Comparison of ENCODE assay signal across 35 cellular contexts in the genomic region with DNA sequence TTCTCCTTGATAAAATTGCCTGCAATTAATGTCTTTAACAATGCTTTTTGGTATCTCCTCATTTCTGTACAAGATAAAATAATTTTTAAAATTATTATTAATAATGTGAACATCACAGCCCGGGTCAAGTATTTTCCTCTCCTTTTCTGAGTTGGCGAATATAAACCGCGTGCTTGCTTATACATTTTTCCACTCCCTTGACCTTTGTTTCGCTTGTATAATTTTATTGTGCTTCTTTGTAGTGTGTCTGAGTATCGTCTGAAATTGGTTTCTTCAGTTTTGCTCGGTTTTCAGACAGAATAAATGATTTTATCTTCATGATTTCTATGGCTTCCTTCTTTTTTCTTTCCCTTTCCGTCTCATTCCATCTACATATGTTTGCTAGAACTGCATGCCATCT.
"Had no signal": no experiment of that assay in that cellular context is flagged by ENCODE, and none has a peak within 500 bp of the region (broad histone marks: within the 10 kb centered on the region; RNA-seq: fewer than 3 reads in every experiment).

No MANE protein-coding gene starts in this region.

- FAIRE-seq: astrocyte, bronchial epithelial cell had no signal

- DNase-seq: activated effector memory CD4-positive, alpha-beta T cell treated with anti-CD3 and anti-CD28 coated beads, Interleukin-2, amount 50 U/mL, for 16 hours; activated effector memory CD4-positive, alpha-beta T cell treated with Interleukin-2 at 50 U/mL for 16 hours; activated gamma-delta T cell; activated gamma-delta T cell treated with Interleukin-2 at 50 U/mL for 16 hours; activated naive CD4-positive, alpha-beta T cell; activated naive CD4-positive, alpha-beta T cell treated with anti-CD3 and anti-CD28 coated beads for 36 hours; activated naive CD4-positive, alpha-beta T cell treated with anti-CD3 and anti-CD28 coated beads, Interleukin-2, amount 10 ng/mL, durations not matched to agents 7 days and 5 days; activated naive CD4-positive, alpha-beta T cell treated with anti-CD3 and anti-CD28 coated beads, Interleukin-2, amount 50 U/mL, for 16 hours; activated naive CD4-positive, alpha-beta T cell treated with Interleukin-2 at 50 U/mL for 16 hours; activated naive CD8-positive, alpha-beta T cell treated with anti-CD3 and anti-CD28 coated beads for 36 hours; activated naive CD8-positive, alpha-beta T cell treated with anti-CD3 and anti-CD28 coated beads, Interleukin-2, amount 10 ng/mL, durations not matched to agents 7 days and 5 days; activated naive CD8-positive, alpha-beta T cell treated with anti-CD3 and anti-CD28 coated beads, Interleukin-2, amount 50 U/mL, for 24 hours; activated T-cell treated with anti-CD3 and anti-CD28 coated beads for 4 hours; activated T-cell treated with anti-CD3 and anti-CD28 coated beads, Interleukin-2, amount 50 U/mL, for 1 hour; activated T-cell treated with anti-CD3 and anti-CD28 coated beads, Interleukin-2, amount 50 U/mL, for 24 hours; activated T-cell treated with anti-CD3 and anti-CD28 coated beads, Interleukin-2, amount 50 U/mL, for 4 hours; activated T-cell treated with anti-CD3 and anti-CD28 coated beads, Interleukin-2, amount 50 U/mL, for 48 hours; activated T-cell treated with anti-CD3 and anti-CD28 coated beads, Interleukin-2, amount 50 U/mL, for 72 hours; adrenal gland; amniotic stem cell; amygdala; anterior cingulate cortex; aorta; body of pancreas; brain microvascular endothelial cell; caudate nucleus; central memory CD4-positive, alpha-beta T cell; cerebellar nuclear complex had no signal

- H3K4me3 ChIP-seq: adrenal gland, ascending aorta, body of pancreas, breast epithelium, cardiac muscle cell had no signal

- ATAC-seq: activated naive CD4-positive, alpha-beta T cell treated with anti-CD3 and anti-CD28 coated beads, Interleukin-2, amount 50 U/mL, for 72 hours; activated naive CD8-positive, alpha-beta T cell treated with anti-CD3 and anti-CD28 coated beads, Interleukin-2, amount 50 U/mL, for 24 hours; activated T-cell treated with anti-CD3 and anti-CD28 coated beads, Interleukin-2, amount 50 U/mL, for 4 hours; activated T-cell treated with anti-CD3 and anti-CD28 coated beads, Interleukin-2, amount 50 U/mL, for 72 hours; activated T-helper 17 cell treated with anti-CD3 and anti-CD28 coated beads, Interleukin-2, amount 50 U/mL, for 72 hours; body of pancreas had no signal

- H3K9me3 ChIP-seq: adrenal gland, ascending aorta, body of pancreas, breast epithelium had no signal

- H3K27ac ChIP-seq: adrenal gland, ascending aorta, body of pancreas, brain microvascular endothelial cell, breast epithelium, cardiac muscle cell had no signal

- H3K4me1 ChIP-seq: adrenal gland, ascending aorta, body of pancreas, breast epithelium had no signal

- H3K27me3 ChIP-seq: adrenal gland, ascending aorta, body of pancreas, brain microvascular endothelial cell, breast epithelium, cardiac muscle cell had no signal

- H3K36me3 ChIP-seq: adrenal gland, ascending aorta, brain microvascular endothelial cell, breast epithelium, cardiac muscle cell had no signal
